22 cellular contexts compared by ENCODE assay signal in the genomic region with DNA sequence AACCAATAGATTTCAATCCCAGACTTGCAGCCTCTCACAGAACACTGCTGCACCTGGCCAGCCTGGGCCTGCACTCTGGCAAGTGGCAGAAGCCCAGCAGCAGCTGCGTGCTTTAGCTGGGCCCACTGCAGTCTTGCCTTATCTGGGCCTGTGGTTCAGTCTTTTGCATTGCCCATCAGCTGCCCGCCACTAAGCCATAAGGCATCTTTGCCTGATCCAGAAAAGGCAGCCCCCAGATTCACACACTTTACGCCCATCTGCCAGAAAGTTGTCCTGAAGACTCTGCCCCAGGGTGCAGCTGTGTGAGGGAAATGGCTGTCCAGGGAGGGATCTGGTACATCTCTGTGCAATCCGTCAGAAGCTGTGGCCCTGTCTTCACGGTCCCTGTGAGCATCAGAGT.
DNase-seq lines count a peak whose midpoint lies in the region; ATAC-seq and TF ChIP-seq lines count a peak whose summit lies in the region.
"Had no signal": no experiment of that assay in that cellular context is flagged by ENCODE, and none has a peak within 500 bp of the region (broad histone marks: within the 10 kb centered on the region; RNA-seq: fewer than 3 reads in every experiment).

No MANE protein-coding gene starts in this region.

- no peak overlapping the region for H2BK5ac ChIP-seq in trophoblast cell (ENCODE audit: low read depth, low read length, poor library complexity)

- H3K36me3 ChIP-seq in NT2/D1 (ENCODE audit: insufficient read depth, insufficient read length, low read length) (no peaks in the 10 kb centered on the region), trophoblast cell (ENCODE audit: control insufficient read depth in 1 of 2, insufficient read depth in 2 of 2, low read length in 2 of 2) (no peaks in the 10 kb centered on the region)
- H3K36me3 ChIP-seq: brain microvascular endothelial cell, HAP-1, heart right ventricle, upper lobe of left lung had no signal

- H3K9ac ChIP-seq in NT2/D1 (ENCODE audit: insufficient read length, low read depth) (peak overlapping the region; percentile 21), trophoblast cell (ENCODE audit: low read length) (peak overlapping the region; percentile 2)

- H3K27ac ChIP-seq in foreskin keratinocyte (no peak overlapping the region), trophoblast cell (ENCODE audit: low read depth, low read length) (no peak overlapping the region)
- H3K27ac ChIP-seq: brain microvascular endothelial cell, heart right ventricle, HL-60, upper lobe of left lung had no signal

- H3K4ac ChIP-seq in trophoblast cell (ENCODE audit: low read depth, low read length), result no peak overlapping the region

- H3K4me2 ChIP-seq in trophoblast cell (ENCODE audit: low read length), result no peak overlapping the region

- H3K14ac ChIP-seq in trophoblast cell (ENCODE audit: low read length), result no peak overlapping the region

- H4K91ac ChIP-seq in trophoblast cell (ENCODE audit: low read depth, low read length), result no peak overlapping the region

- no peaks in the 10 kb centered on the region for H3K79me2 ChIP-seq in trophoblast cell (ENCODE audit: control insufficient read depth, insufficient read depth, low read length, poor library complexity)

- ATAC-seq in foreskin keratinocyte, result peak; percentile 26
- ATAC-seq in left colon, result no peak
- ATAC-seq in GM18870 (IDR thresholded peaks at IDR 0.05; ENCODE audit: unreplicated experiment), result no peak
- no peak for ATAC-seq in GM21447 (IDR thresholded peaks at IDR 0.05; ENCODE audit: unreplicated experiment)
- ATAC-seq: heart right ventricle, left ventricle myocardium superior had no signal

- H2BK12ac ChIP-seq in trophoblast cell (ENCODE audit: low read length), result no peak overlapping the region

- H3K18ac ChIP-seq in trophoblast cell (ENCODE audit: low read length), result no peak overlapping the region

- no peak for TF ChIP-seq CTCF in foreskin keratinocyte (conservative IDR thresholded peaks at IDR 0.05)

- H3K23ac ChIP-seq in trophoblast cell (ENCODE audit: low read length), result peak overlapping the region; percentile 5

- H3K27me3 ChIP-seq in NT2/D1 (ENCODE audit: insufficient read depth, insufficient read length) (no peaks in the 10 kb centered on the region), foreskin keratinocyte (no peaks in the 10 kb centered on the region), trophoblast cell (ENCODE audit: insufficient read depth, low read length) (no peaks in the 10 kb centered on the region)
- H3K27me3 ChIP-seq: brain microvascular endothelial cell, heart right ventricle, upper lobe of left lung had no signal

- H3K4me1 ChIP-seq in NT2/D1 (ENCODE audit: insufficient read depth, insufficient read length) (peaks cover 4% of the 10 kb centered on the region), foreskin keratinocyte (peaks cover 4% of the 10 kb centered on the region), trophoblast cell (ENCODE audit: control insufficient read depth in 1 of 2, insufficient read depth in 2 of 2, low read length in 2 of 2) (no peaks in the 10 kb centered on the region)
- H3K4me1 ChIP-seq: HAP-1, heart right ventricle, upper lobe of left lung had no signal

- H3K9me3 ChIP-seq in NT2/D1 (ENCODE audit: insufficient read depth, low read length) (no peaks in the 10 kb centered on the region), trophoblast cell (ENCODE audit: insufficient read depth, low read depth, low read length) (no peaks in the 10 kb centered on the region)
- H3K9me3 ChIP-seq: HAP-1, upper lobe of left lung had no signal

- no peak overlapping the region for H2BK120ac ChIP-seq in trophoblast cell (ENCODE audit: insufficient read depth, low read length, poor library complexity)

- H4K8ac ChIP-seq in trophoblast cell (ENCODE audit: low read depth, low read length), result no peak overlapping the region

- no peak overlapping the region for H2AFZ ChIP-seq in trophoblast cell (ENCODE audit: insufficient read depth, low read length, poor library complexity)

- H4K12ac ChIP-seq in trophoblast cell (ENCODE audit: low read depth, low read length), result no peak overlapping the region

- DNase-seq in ELF-1 (ENCODE audit: low read depth, low spot score) (peak; percentile 5), NT2/D1 (ENCODE audit: low read depth, low spot score) (peak; percentile 8), foreskin keratinocyte (no peak), trophoblast cell (no peak), left colon (no peak), hippocampal formation (lab: John Stamatoyannopoulos, UW) (no peak)
- DNase-seq: brain microvascular endothelial cell; CD4-positive, alpha-beta T cell; effector CD8-positive, alpha-beta T cell; erythroblast; heart right ventricle; left ventricle myocardium superior; NCI-H1105; NCI-H2029 treated with DMSO at 0.1 percent for 48 hours; NCI-H446; NK-92 treated with Interleukin-12 subunit alpha and Interleukin-12 subunit beta, amount 100 ng/mL, for 24 hours; stimulated activated CD8-positive, alpha-beta memory T cell treated with anti-CD3 and anti-CD28 coated beads, Interleukin-4, amount 100 ng/mL, for 48 hours; upper lobe of left lung had no signal

- H3K4me3 ChIP-seq in NT2/D1 (ENCODE audit: insufficient read length, low read depth), result no peak overlapping the region
- no peak overlapping the region for H3K4me3 ChIP-seq in trophoblast cell (ENCODE audit: low read depth, low read length)
- H3K4me3 ChIP-seq: HAP-1, heart right ventricle, upper lobe of left lung had no signal

- H2AK5ac ChIP-seq in trophoblast cell (ENCODE audit: low read length), result no peak overlapping the region

- no CpG with 5 or more reads among the region's 5 CpGs for WGBS in trophoblast cell (ENCODE audit: extremely low coverage, insufficient coverage, insufficient read length)

- intact Hi-C loops in left colon (cut with DNase I, micrococcal nuclease), result no loop called here

- H3K79me1 ChIP-seq in trophoblast cell (ENCODE audit: low read length), result no peaks in the 10 kb centered on the region

Comparison
In these comparisons a context has a peak if more than half of its experiments do, and no peak if none do; other contexts are left out.
1. DNase-seq: peak in ELF-1 (single experiment) and NT2/D1 (single experiment); none in foreskin keratinocyte (0 of 2), trophoblast cell (0 of 2), left colon (0 of 2) and hippocampal formation (0 of 2).